ENCODE assay signal across 12 cellular contexts in genomic region chr5:151022511-151023018, GRCh38. TPM values are rescaled to one million over a fixed set of nuclear protein-coding genes. Genes with fewer than 3 reads are reported as not detected.
DNase-seq lines count a peak whose midpoint lies in the region; ATAC-seq and TF ChIP-seq lines count a peak whose summit lies in the region.
"Had no signal": no experiment of that assay in that cellular context is flagged by ENCODE, and none has a peak within 500 bp of the region (broad histone marks: within the 10 kb centered on the region; RNA-seq: fewer than 3 reads in every experiment).

No MANE protein-coding gene starts in this region.

- peaks cover 8% of the 10 kb centered on the region for H3K4me1 Mint-ChIP-seq in activated CD8-positive, alpha-beta memory T cell treated with anti-CD3 and anti-CD28 coated beads, Interleukin-2, amount 10 ng/mL, durations not matched to agents 7 days and 5 days

- no peak overlapping the region for H3K4me3 Mint-ChIP-seq in activated CD8-positive, alpha-beta memory T cell treated with anti-CD3 and anti-CD28 coated beads, Interleukin-2, amount 10 ng/mL, durations not matched to agents 7 days and 5 days

- H3K9me3 Mint-ChIP-seq in activated CD8-positive, alpha-beta memory T cell treated with anti-CD3 and anti-CD28 coated beads, Interleukin-2, amount 10 ng/mL, durations not matched to agents 7 days and 5 days (ENCODE audit: low read depth): no peaks in the 10 kb centered on the region
- H3K9me3 Mint-ChIP-seq: naive B cell had no signal

- H3K27ac ChIP-seq in skin epidermis: peak overlapping the region in 19 of 21 experiments; percentile 30 to 83 (median 63)

- H3K27me3 Mint-ChIP-seq in activated CD8-positive, alpha-beta memory T cell treated with anti-CD3 and anti-CD28 coated beads, Interleukin-2, amount 10 ng/mL, durations not matched to agents 7 days and 5 days: peaks cover 14% of the 10 kb centered on the region

- no peak overlapping the region for H3K4me3 ChIP-seq in cardiac fibroblast (replicated peaks in 1 of 2; ENCODE audit: low read depth in 2 of 2, low read length in 2 of 2)
- no peak overlapping the region for H3K4me3 ChIP-seq in skin epidermis

- H3K27ac Mint-ChIP-seq in activated CD8-positive, alpha-beta memory T cell treated with anti-CD3 and anti-CD28 coated beads, Interleukin-2, amount 10 ng/mL, durations not matched to agents 7 days and 5 days: no peak overlapping the region

- no peak for TF ChIP-seq CTCF in cardiac fibroblast (IDR thresholded peaks at IDR 0.05; ENCODE audit: low read depth, low read length)

- ATAC-seq in left lobe of liver (peak; percentile 2), GM21737 (IDR thresholded peaks at IDR 0.05; ENCODE audit: unreplicated experiment) (no peak), HG03439 (IDR thresholded peaks at IDR 0.05; ENCODE audit: unreplicated experiment) (no peak)
- no peak for ATAC-seq in activated CD8-positive, alpha-beta memory T cell treated with anti-CD3 and anti-CD28 coated beads, Interleukin-2, amount 10 ng/mL, durations not matched to agents 7 days and 5 days

- peak; percentile 45 for DNase-seq in HT1080 (ENCODE audit: low read depth)
- peak; percentile 56 to 94 for DNase-seq in cardiac fibroblast (ENCODE audit: low read depth in 2 of 2)
- no peak for DNase-seq in left lobe of liver (ENCODE audit: low spot score)
- no peak for DNase-seq in activated effector memory CD4-positive, alpha-beta T cell treated with Interleukin-2 at 50 U/mL for 16 hours
- DNase-seq in activated CD8-positive, alpha-beta memory T cell treated with anti-CD3 and anti-CD28 coated beads, Interleukin-2, amount 10 ng/mL, durations not matched to agents 7 days and 5 days: no peak
- DNase-seq: DMS 273 treated with DMSO at 0.1 percent for 48 hours, naive B cell, NCI-H446 treated with DMSO at 0.1 percent for 48 hours, SW 1271 had no signal

- CTCF ChIA-PET in activated CD8-positive, alpha-beta memory T cell treated with anti-CD3 and anti-CD28 coated beads, Interleukin-2, amount 10 ng/mL, durations not matched to agents 7 days and 5 days (lab: Charles Lee): interaction anchor here (0.8 kb wide), 1 partner anchor 26 kb away, joined by 3 read pairs; no protein-coding TSS in a partner anchor

- H3K36me3 Mint-ChIP-seq in activated CD8-positive, alpha-beta memory T cell treated with anti-CD3 and anti-CD28 coated beads, Interleukin-2, amount 10 ng/mL, durations not matched to agents 7 days and 5 days: peaks cover 10% of the 10 kb centered on the region
- H3K36me3 Mint-ChIP-seq: naive B cell had no signal

RNA-seq across cellular contexts. Expression of gene GPX3, which starts 2.2 kb away (rescaled TPM):
- 0.17 and 0.27 TPM in 2 replicates for total RNA-seq in HT1080 (2014; rRNA removed; shearing (Covaris generic))
- 0.72 and 1.3 TPM in 2 replicates for polyA plus RNA-seq in HT1080 (2015; cell fraction: cytosol; rRNA removed)
- 0.37 and 1.3 TPM in 2 replicates for polyA plus RNA-seq in HT1080 (2015; cell fraction: nucleus; rRNA removed)
- total RNA-seq in left lobe of liver: 199 TPM
- not detected for total RNA-seq in activated CD8-positive, alpha-beta memory T cell treated with anti-CD3 and anti-CD28 coated beads, Interleukin-2, amount 10 ng/mL, durations not matched to agents 7 days and 5 days

RNA-seq across cellular contexts. Expression of gene TNIP1, which starts 58.3 kb away (rescaled TPM):
- total RNA-seq in HT1080 (2014; rRNA removed; shearing (Covaris generic)): 72.9 and 83.0 TPM in 2 replicates
- polyA plus RNA-seq in HT1080 (2015; cell fraction: cytosol; rRNA removed): 97.4 and 109 TPM in 2 replicates
- 63.0 and 65.9 TPM in 2 replicates for polyA plus RNA-seq in HT1080 (2015; cell fraction: nucleus; rRNA removed)
- 74.5 TPM for total RNA-seq in left lobe of liver
- total RNA-seq in activated CD8-positive, alpha-beta memory T cell treated with anti-CD3 and anti-CD28 coated beads, Interleukin-2, amount 10 ng/mL, durations not matched to agents 7 days and 5 days: 100 to 1,000 TPM; 136 to 201 TPM

Comparison
In these comparisons a context has a peak if more than half of its experiments do, and no peak if none do; other contexts are left out.
1. DNase-seq: peak in HT1080 (single experiment) and cardiac fibroblast (2 of 2); none in left lobe of liver (single experiment), activated effector memory CD4-positive, alpha-beta T cell treated with Interleukin-2 at 50 U/mL for 16 hours (single experiment) and activated CD8-positive, alpha-beta memory T cell treated with anti-CD3 and anti-CD28 coated beads, Interleukin-2, amount 10 ng/mL, durations not matched to agents 7 days and 5 days (single experiment).
2. RNA of gene GPX3, which starts 2.2 kb away (total RNA-seq): 199 TPM in left lobe of liver (single experiment); 0.17 to 0.27 TPM in HT1080 and not detected in activated CD8-positive, alpha-beta memory T cell treated with anti-CD3 and anti-CD28 coated beads, Interleukin-2, amount 10 ng/mL, durations not matched to agents 7 days and 5 days; every median in the first group is over 100 times any median in the second.